ENCODE assay signal across 9 cellular contexts in the genomic region with DNA sequence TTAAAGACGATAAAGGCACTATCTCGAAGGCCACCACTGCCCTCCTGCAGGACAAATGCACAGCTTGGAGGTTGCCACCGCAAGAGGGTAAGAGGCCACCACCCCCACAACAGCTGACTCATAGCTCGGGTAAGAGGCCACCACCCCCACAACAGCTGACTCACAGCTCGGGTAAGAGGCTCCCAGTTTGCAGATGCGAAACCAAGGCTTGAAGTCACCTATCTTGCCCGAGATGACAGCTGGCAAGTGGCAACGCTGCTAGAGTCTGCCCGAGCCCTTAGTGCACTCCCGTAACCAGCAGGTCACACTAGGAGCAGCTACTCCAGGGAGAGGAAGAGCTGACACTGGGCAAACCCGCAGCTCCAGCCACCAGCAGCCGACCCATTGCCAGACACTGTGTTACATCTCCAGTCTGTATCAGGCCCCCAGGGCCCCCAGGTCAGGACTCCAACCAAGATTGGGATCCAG. TPM values are rescaled to one million over a fixed set of nuclear protein-coding genes. Genes with fewer than 3 reads are reported as not detected.
A peak's percentile ranks its signal among the peaks of the same experiment; 100 is the strongest.
DNase-seq lines count a peak whose midpoint lies in the region; ATAC-seq and TF ChIP-seq lines count a peak whose summit lies in the region.
"Had no signal": no experiment of that assay in that cellular context is flagged by ENCODE, and none has a peak within 500 bp of the region (broad histone marks: within the 10 kb centered on the region; RNA-seq: fewer than 3 reads in every experiment).

No MANE protein-coding gene starts in this region.

- H3K36me3 Mint-ChIP-seq in activated CD8-positive, alpha-beta T cell treated with anti-CD3 and anti-CD28 coated beads, Interleukin-2, amount 10 ng/mL, durations not matched to agents 7 days and 5 days (ENCODE audit: low read depth) = no peaks in the 10 kb centered on the region

- H3K9me2 ChIP-seq in HCT116 (ENCODE audit: insufficient read depth) = no peaks in the 10 kb centered on the region

- RAD21 ChIA-PET in HCT116 (lab: Charles Lee; ENCODE audit: low non-redundant PET in 1 of 2, low total read pairs in 2 of 2, uncharacterized antibody in 2 of 2, unreplicated experiment in 2 of 2) = no interaction called here

- no peak for TF ChIP-seq POLR2A in HCT116 (IDR thresholded peaks at IDR 0.05; ENCODE audit: borderline replicate concordance, extremely low read depth, insufficient read depth, insufficient read length)

- H3K4me1 Mint-ChIP-seq in activated CD8-positive, alpha-beta T cell treated with anti-CD3 and anti-CD28 coated beads, Interleukin-2, amount 10 ng/mL, durations not matched to agents 7 days and 5 days (ENCODE audit: low read depth) = peaks cover 33% of the 10 kb centered on the region

- TF ChIP-seq CTCF in HCT116 (IDR thresholded peaks at IDR 0.05 in 2 of 3, conservative IDR thresholded peaks at IDR 0.05 in 1 of 3; ENCODE audit: borderline replicate concordance in 1 of 3, insufficient read depth in 1 of 3, low read depth in 2 of 3, low read length in 2 of 3) = no peak
- no peak for TF ChIP-seq CTCF in fibroblast of lung (conservative IDR thresholded peaks at IDR 0.05 in 1 of 2, IDR thresholded peaks at IDR 0.05 in 1 of 2; ENCODE audit: low read depth in 1 of 2, low read length in 2 of 2)

- no peaks in the 10 kb centered on the region for H3K36me3 ChIP-seq in HCT116 (ENCODE audit: control insufficient read depth in 1 of 2, insufficient read depth in 2 of 2, low read length in 2 of 2)
- H3K36me3 ChIP-seq in fibroblast of lung (ENCODE audit: control insufficient read depth, insufficient read depth, low read length) = no peaks in the 10 kb centered on the region

- H3K4me1 ChIP-seq in HCT116 (ENCODE audit: control insufficient read depth in 1 of 2, insufficient read depth in 2 of 2, low read length in 2 of 2) (peaks cover 33 to 43% of the 10 kb centered on the region in 2 experiments; a peak in 3 of 4 replicates), fibroblast of lung (ENCODE audit: control insufficient read depth, extremely low read depth, insufficient read depth, low read length) (peaks cover 24% of the 10 kb centered on the region)

- H3K27ac ChIP-seq in HCT116 (ENCODE audit: low read depth, low read length) (no peak overlapping the region; the same call in 1 of the 2 replicates), fibroblast of lung (ENCODE audit: insufficient read depth, low read length) (no peak overlapping the region)

- H3K9me3 ChIP-seq in HCT116 (ENCODE audit: control insufficient read depth in 1 of 2, insufficient read depth in 1 of 2, low read depth in 1 of 2, low read length in 2 of 2) = no peaks in the 10 kb centered on the region
- H3K9me3 ChIP-seq in fibroblast of lung (ENCODE audit: control insufficient read depth, insufficient read depth, low read depth, low read length) = no peaks in the 10 kb centered on the region

- POLR2A ChIA-PET in HCT116 (lab: Charles Lee) = no interaction called here
- POLR2A ChIA-PET in activated CD8-positive, alpha-beta T cell treated with anti-CD3 and anti-CD28 coated beads, Interleukin-2, amount 10 ng/mL, durations not matched to agents 7 days and 5 days (lab: Charles Lee) = interaction anchor here (0.6 to 1.2 kb wide), 2 partner anchors 16 to 298 kb away, joined by 3 read pairs; no protein-coding TSS in a partner anchor

- no peaks in the 10 kb centered on the region for H4K20me1 ChIP-seq in HCT116 (ENCODE audit: insufficient read depth)
- no peaks in the 10 kb centered on the region for H4K20me1 ChIP-seq in fibroblast of lung (ENCODE audit: control insufficient read depth, extremely low read depth, insufficient read depth, low read length)

- no peak overlapping the region for H3K27ac Mint-ChIP-seq in activated CD8-positive, alpha-beta T cell treated with anti-CD3 and anti-CD28 coated beads, Interleukin-2, amount 10 ng/mL, durations not matched to agents 7 days and 5 days

- no peak overlapping the region for H3K9ac ChIP-seq in HCT116 (ENCODE audit: low read length)
- H3K9ac ChIP-seq in fibroblast of lung (ENCODE audit: insufficient read depth, low read length) = no peak overlapping the region

- H3K27me3 ChIP-seq in HCT116 (ENCODE audit: insufficient read depth, low read length) (no peaks in the 10 kb centered on the region), fibroblast of lung (ENCODE audit: control insufficient read depth, insufficient read depth, low read length) (no peaks in the 10 kb centered on the region)

- DNase-seq in GF-D8 (lab: John Stamatoyannopoulos, UW) (peak; percentile 79), HCT116 (ENCODE audit: low read depth, low spot score) (peak; percentile 42), NCI-H510A (lab: John Stamatoyannopoulos, UW) (peak; percentile 86), fibroblast of lung (ENCODE audit: low read depth in 2 of 2) (peak; percentile 86 to 93), NCI-H526 treated with DMSO at 0.1 percent for 48 hours (lab: John Stamatoyannopoulos, UW) (no peak)
- DNase-seq in activated CD8-positive, alpha-beta T cell treated with anti-CD3 and anti-CD28 coated beads, Interleukin-2, amount 10 ng/mL, durations not matched to agents 7 days and 5 days = peak; percentile 62
- peak; percentile 60 to 67 for DNase-seq in stimulated activated CD4-positive, alpha-beta T cell treated with anti-CD3 and anti-CD28 coated beads, Interleukin-2, amount 100 ng/mL, for 48 hours

- BruUV-seq in HCT116 (replicated peaks; lab: Mats Ljungman, UMichigan) = no TSS peak

- H3K79me2 ChIP-seq in HCT116 (ENCODE audit: insufficient read depth, low read length) (no peaks in the 10 kb centered on the region), fibroblast of lung (ENCODE audit: control insufficient read depth, insufficient read depth, low read length) (no peaks in the 10 kb centered on the region)

- peaks cover 3% of the 10 kb centered on the region for H3K27me3 Mint-ChIP-seq in activated CD8-positive, alpha-beta T cell treated with anti-CD3 and anti-CD28 coated beads, Interleukin-2, amount 10 ng/mL, durations not matched to agents 7 days and 5 days (ENCODE audit: low read depth)

- intact Hi-C loops in HCT116 (cut with micrococcal nuclease) = no loop called here

- H3K4me2 ChIP-seq in HCT116 (ENCODE audit: low read length) (peak overlapping the region; percentile 59), fibroblast of lung (ENCODE audit: extremely low read depth, insufficient read depth, low read length) (no peak overlapping the region)

- H3K4me3 Mint-ChIP-seq in activated CD8-positive, alpha-beta T cell treated with anti-CD3 and anti-CD28 coated beads, Interleukin-2, amount 10 ng/mL, durations not matched to agents 7 days and 5 days = no peak overlapping the region

- CTCF ChIA-PET in HCT116 (lab: Charles Lee) = interaction anchor here (1.0 to 1.3 kb wide), 3 partner anchors 9 to 215 kb away, joined by 7 to 8 read pairs (median 8); no protein-coding TSS in a partner anchor
- CTCF ChIA-PET in activated CD8-positive, alpha-beta T cell treated with anti-CD3 and anti-CD28 coated beads, Interleukin-2, amount 10 ng/mL, durations not matched to agents 7 days and 5 days (lab: Charles Lee) = interaction anchor here (0.7 to 3.2 kb wide), 6 partner anchors 8 to 220 kb away, joined by 3 to 23 read pairs (median 6); no protein-coding TSS in a partner anchor

- H2AFZ ChIP-seq in HCT116 (ENCODE audit: low read depth, low read length, poor library complexity, severe bottlenecking) (no peak overlapping the region), fibroblast of lung (ENCODE audit: low read length) (no peak overlapping the region)

- ATAC-seq in HCT116 (peak; percentile 71), GM21515 (IDR thresholded peaks at IDR 0.05; ENCODE audit: unreplicated experiment) (no peak)
- ATAC-seq in activated CD8-positive, alpha-beta T cell treated with anti-CD3 and anti-CD28 coated beads, Interleukin-2, amount 10 ng/mL, durations not matched to agents 7 days and 5 days = peak; percentile 59

- H3K9me3 Mint-ChIP-seq in activated CD8-positive, alpha-beta T cell treated with anti-CD3 and anti-CD28 coated beads, Interleukin-2, amount 10 ng/mL, durations not matched to agents 7 days and 5 days (ENCODE audit: insufficient read depth) = no peaks in the 10 kb centered on the region
- H3K9me3 Mint-ChIP-seq: nephron had no signal

- TF ChIP-seq RAD21 in HCT116 (IDR thresholded peaks at IDR 0.05; ENCODE audit: low read depth) = no peak

- H3K4me3 ChIP-seq in HCT116 (replicated peaks in 1 of 2; ENCODE audit: low read depth in 1 of 2, low read length in 2 of 2) = peak overlapping the region in 1 of 2 experiments; percentile 26; a peak in 1 of 4 replicates
- H3K4me3 ChIP-seq in fibroblast of lung (replicated peaks in 1 of 4; ENCODE audit: control extremely low read depth in 1 of 4, insufficient read depth in 1 of 4, low read depth in 3 of 4, low read length in 4 of 4) = no peak overlapping the region

TF ChIP-seq in HCT116, 20 proteins besides CTCF, POLR2A, EP300 and RAD21 (continues in another document):
- no peak for TF ChIP-seq ZNF274 (IDR thresholded peaks at IDR 0.05; ENCODE audit: low read depth, low read length)
- peak; percentile 97 for TF ChIP-seq EGR1 (IDR thresholded peaks at IDR 0.05; ENCODE audit: low read depth)
- no peak for TF ChIP-seq ZFX (IDR thresholded peaks at IDR 0.05)
- TF ChIP-seq JUND (IDR thresholded peaks at IDR 0.05) = peak; percentile 77
- TF ChIP-seq, protein P1, sequence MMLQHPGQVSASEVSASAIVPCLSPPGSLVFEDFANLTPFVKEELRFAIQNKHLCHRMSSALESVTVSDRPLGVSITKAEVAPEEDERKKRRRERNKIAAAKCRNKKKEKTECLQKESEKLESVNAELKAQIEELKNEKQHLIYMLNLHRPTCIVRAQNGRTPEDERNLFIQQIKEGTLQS (IDR thresholded peaks at IDR 0.05) = no peak
- peak; percentile 65 for TF ChIP-seq SP1 (IDR thresholded peaks at IDR 0.05; ENCODE audit: low read depth)
- no peak for TF ChIP-seq CEBPB (IDR thresholded peaks at IDR 0.05; ENCODE audit: low read depth)
- TF ChIP-seq FOSL1 (IDR thresholded peaks at IDR 0.05; ENCODE audit: low read depth) = peak; percentile 79
- no peak for TF ChIP-seq SRF (IDR thresholded peaks at IDR 0.05; ENCODE audit: low read depth)

RNA-seq across cellular contexts. Expression of gene SPSB1, which starts 17.1 kb away (rescaled TPM):
- 10.8 TPM for total RNA-seq in HCT116 (2021; ENCODE audit: unreplicated experiment)
- polyA plus RNA-seq in HCT116 (2012) = 10.1 and 10.3 TPM in 2 replicates
- 1 to 10 TPM; 1.1 TPM for total RNA-seq in activated CD8-positive, alpha-beta T cell treated with anti-CD3 and anti-CD28 coated beads, Interleukin-2, amount 10 ng/mL, durations not matched to agents 7 days and 5 days
- 20.0 and 20.6 TPM in 2 replicates for total RNA-seq in fibroblast of lung
- polyA plus RNA-seq in fibroblast of lung = 14.3 and 22.1 TPM in 2 replicates
- 16.8 and 23.7 TPM in 2 replicates for polyA plus RNA-seq in fibroblast of lung (2012)
- 22.8 and 24.7 TPM in 2 replicates for polyA minus RNA-seq in fibroblast of lung (ENCODE audit: low replicate concordance)

RNA-seq across cellular contexts. Expression of gene H6PD, which starts 41.0 kb away (rescaled TPM):
- 16.2 TPM for total RNA-seq in HCT116 (2021; ENCODE audit: unreplicated experiment)
- polyA plus RNA-seq in HCT116 (2012) = 11.7 TPM in 2 replicates
- 10 to 100 TPM in 1 of 2 experiments, 1 to 10 TPM in 1; 9.7 to 10.2 TPM for total RNA-seq in activated CD8-positive, alpha-beta T cell treated with anti-CD3 and anti-CD28 coated beads, Interleukin-2, amount 10 ng/mL, durations not matched to agents 7 days and 5 days
- 23.5 and 24.4 TPM in 2 replicates for total RNA-seq in fibroblast of lung
- polyA plus RNA-seq in fibroblast of lung = 15.2 and 17.7 TPM in 2 replicates
- polyA plus RNA-seq in fibroblast of lung (2012) = 20.1 and 22.4 TPM in 2 replicates
- polyA minus RNA-seq in fibroblast of lung (ENCODE audit: low replicate concordance) = 48.0 and 51.9 TPM in 2 replicates
